In the genomic region with DNA sequence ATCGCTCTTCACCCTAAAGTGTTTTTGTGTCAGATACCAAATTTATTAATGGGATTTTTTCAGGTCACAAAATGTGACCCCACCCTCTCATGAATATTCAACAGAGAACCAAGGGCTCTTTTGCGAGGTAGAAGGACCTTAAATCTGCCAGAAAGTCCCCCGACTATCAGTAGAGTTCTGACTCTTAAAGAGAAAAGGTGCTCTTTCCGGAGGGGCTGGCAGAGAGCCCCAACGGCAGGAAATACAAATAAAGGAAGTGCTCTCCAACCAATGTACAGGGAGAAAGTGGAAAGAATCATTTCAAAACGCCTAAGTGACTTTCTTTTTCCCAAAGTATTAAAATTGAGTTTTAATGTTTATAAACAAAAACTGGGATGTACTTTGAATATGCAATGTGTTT, we compare ENCODE assay signal across 1 cellular context.
A peak's percentile ranks its signal among the peaks of the same experiment; 100 is the strongest.
TF ChIP-seq lines count a peak whose summit lies in the region.

No MANE protein-coding gene starts in this region.

TF ChIP-seq in K562, 482 proteins besides CTCF, POLR2A, EP300 and RAD21 (continued from another document):
- TF ChIP-seq, protein P1, sequence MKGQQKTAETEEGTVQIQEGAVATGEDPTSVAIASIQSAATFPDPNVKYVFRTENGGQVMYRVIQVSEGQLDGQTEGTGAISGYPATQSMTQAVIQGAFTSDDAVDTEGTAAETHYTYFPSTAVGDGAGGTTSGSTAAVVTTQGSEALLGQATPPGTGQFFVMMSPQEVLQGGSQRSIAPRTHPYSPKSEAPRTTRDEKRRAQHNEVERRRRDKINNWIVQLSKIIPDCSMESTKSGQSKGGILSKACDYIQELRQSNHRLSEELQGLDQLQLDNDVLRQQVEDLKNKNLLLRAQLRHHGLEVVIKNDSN (CRISPR knock-in tag; IDR thresholded peaks at IDR 0.05), result no peak
- TF ChIP-seq ZNF224 (CRISPR knock-in tag; IDR thresholded peaks at IDR 0.05), result no peak
- TF ChIP-seq, protein P2, sequence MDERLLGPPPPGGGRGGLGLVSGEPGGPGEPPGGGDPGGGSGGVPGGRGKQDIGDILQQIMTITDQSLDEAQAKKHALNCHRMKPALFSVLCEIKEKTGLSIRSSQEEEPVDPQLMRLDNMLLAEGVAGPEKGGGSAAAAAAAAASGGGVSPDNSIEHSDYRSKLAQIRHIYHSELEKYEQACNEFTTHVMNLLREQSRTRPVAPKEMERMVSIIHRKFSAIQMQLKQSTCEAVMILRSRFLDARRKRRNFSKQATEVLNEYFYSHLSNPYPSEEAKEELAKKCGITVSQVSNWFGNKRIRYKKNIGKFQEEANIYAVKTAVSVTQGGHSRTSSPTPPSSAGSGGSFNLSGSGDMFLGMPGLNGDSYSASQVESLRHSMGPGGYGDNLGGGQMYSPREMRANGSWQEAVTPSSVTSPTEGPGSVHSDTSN (CRISPR knock-in tag; IDR thresholded peaks at IDR 0.05; ENCODE audit: low read depth), result no peak
- TF ChIP-seq, protein P2 (tag; conservative IDR thresholded peaks at IDR 0.05; ENCODE audit: low read depth), result 0 out of 2 replicates have a peak, but pooled peaks have one; percentile 19
